Comparison of ENCODE assay signal across 27 cellular contexts in the genomic region with DNA sequence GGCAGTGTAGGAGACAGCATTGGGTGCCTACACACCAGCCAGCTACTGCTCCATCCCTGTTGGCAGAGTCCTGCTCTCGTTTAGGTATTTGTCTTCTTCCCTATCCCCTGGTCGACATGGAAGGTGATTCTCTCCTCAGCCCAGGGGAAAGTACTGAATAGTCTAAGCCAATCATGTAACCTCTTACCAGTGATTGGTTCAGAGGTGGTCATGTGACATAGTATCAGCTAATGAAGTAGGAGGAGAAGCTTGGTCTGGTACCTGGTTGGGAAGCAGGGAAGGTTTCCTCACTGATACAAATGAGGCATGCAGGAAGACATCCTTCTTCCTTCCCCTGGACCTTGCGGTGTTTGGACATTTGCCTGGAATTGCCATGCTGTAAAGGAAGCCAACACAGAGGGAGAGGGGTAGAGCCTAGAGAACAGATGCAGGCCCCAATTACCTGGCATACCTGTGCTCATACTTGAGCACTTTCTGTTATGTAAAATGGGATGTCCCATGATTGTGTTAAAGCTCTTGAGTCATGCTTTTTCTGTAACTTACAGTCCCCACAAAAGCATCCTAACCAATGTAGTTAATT. TPM values are rescaled to one million over a fixed set of nuclear protein-coding genes. Genes with fewer than 3 reads are reported as not detected.
"Had no signal": no experiment of that assay in that cellular context is flagged by ENCODE, and none has a peak within 500 bp of the region (broad histone marks: within the 10 kb centered on the region; RNA-seq: fewer than 3 reads in every experiment).

No MANE protein-coding gene starts in this region.

- H3K4me3 Mint-ChIP-seq: activated CD8-positive, alpha-beta T cell treated with anti-CD3 and anti-CD28 coated beads for 36 hours; activated naive CD8-positive, alpha-beta T cell; activated T-cell treated with anti-CD3 and anti-CD28 coated beads, Interleukin-2, amount 50 U/mL, for 4 hours; activated T-helper 17 cell treated with anti-CD3 and anti-CD28 coated beads, Interleukin-2, amount 50 U/mL, for 72 hours; dendritic cell treated with granulocyte-macrophage colony-stimulating factor and Interleukin-4, amounts not matched to agents 40 ng/mL and 50 ng/mL, for 4 days; effector memory CD8-positive, alpha-beta T cell had no signal

- H3K9me3 Mint-ChIP-seq: activated CD8-positive, alpha-beta T cell treated with anti-CD3 and anti-CD28 coated beads for 36 hours; activated T-cell treated with anti-CD3 and anti-CD28 coated beads, Interleukin-2, amount 50 U/mL, for 4 hours; activated T-helper 17 cell treated with anti-CD3 and anti-CD28 coated beads, Interleukin-2, amount 50 U/mL, for 72 hours; dendritic cell treated with granulocyte-macrophage colony-stimulating factor and Interleukin-4, amounts not matched to agents 40 ng/mL and 50 ng/mL, for 4 days; effector memory CD8-positive, alpha-beta T cell had no signal

- H3K27me3 Mint-ChIP-seq: activated CD8-positive, alpha-beta T cell treated with anti-CD3 and anti-CD28 coated beads for 36 hours; activated naive CD8-positive, alpha-beta T cell; activated T-helper 17 cell treated with anti-CD3 and anti-CD28 coated beads, Interleukin-2, amount 50 U/mL, for 72 hours; effector memory CD8-positive, alpha-beta T cell had no signal

- ATAC-seq: activated CD4-positive, CD25-positive, alpha-beta regulatory T cell treated with anti-CD3 and anti-CD28 coated beads, Interleukin-2, amount 50 U/mL, for 24 hours; activated CD8-positive, alpha-beta T cell treated with anti-CD3 and anti-CD28 coated beads for 36 hours; activated T-cell treated with anti-CD3 and anti-CD28 coated beads, Interleukin-2, amount 50 U/mL, for 4 hours; activated T-helper 17 cell treated with anti-CD3 and anti-CD28 coated beads, Interleukin-2, amount 50 U/mL, for 72 hours; effector memory CD8-positive, alpha-beta T cell; foreskin keratinocyte; gastrocnemius medialis; heart left ventricle had no signal

- H3K4me3 ChIP-seq: coronary artery, esophagus muscularis mucosa, gastrocnemius medialis, heart left ventricle had no signal

- H3K27me3 ChIP-seq: brain microvascular endothelial cell, esophagus muscularis mucosa, gastrocnemius medialis had no signal

- H3K4me1 ChIP-seq: esophagus muscularis mucosa, foreskin keratinocyte, gastrocnemius medialis, heart left ventricle had no signal

- H3K4me1 Mint-ChIP-seq: activated T-helper 17 cell treated with anti-CD3 and anti-CD28 coated beads, Interleukin-2, amount 50 U/mL, for 72 hours had no signal

- H3K27ac Mint-ChIP-seq: activated CD8-positive, alpha-beta T cell treated with anti-CD3 and anti-CD28 coated beads for 36 hours; activated naive CD8-positive, alpha-beta T cell; activated T-helper 17 cell treated with anti-CD3 and anti-CD28 coated beads, Interleukin-2, amount 50 U/mL, for 72 hours; dendritic cell treated with granulocyte-macrophage colony-stimulating factor and Interleukin-4, amounts not matched to agents 40 ng/mL and 50 ng/mL, for 4 days; effector memory CD8-positive, alpha-beta T cell had no signal

- H3K36me3 Mint-ChIP-seq: activated naive CD8-positive, alpha-beta T cell had no signal

- H3K27ac ChIP-seq: brain microvascular endothelial cell, coronary artery, esophagus muscularis mucosa, foreskin keratinocyte, gastrocnemius medialis, heart left ventricle had no signal

- H3K36me3 ChIP-seq: brain microvascular endothelial cell, esophagus muscularis mucosa, gastrocnemius medialis, heart left ventricle had no signal

- DNase-seq: activated CD4-positive, alpha-beta T cell treated with anti-CD3 and anti-CD28 coated beads for 48 hours; activated CD4-positive, alpha-beta T cell treated with anti-CD3 and anti-CD28 coated beads, Interleukin-2, amount 50 U/mL, for 1 hour; activated CD4-positive, alpha-beta T cell treated with anti-CD3 and anti-CD28 coated beads, Interleukin-2, amount 50 U/mL, for 48 hours; activated CD8-positive, alpha-beta memory T cell treated with anti-CD3 and anti-CD28 coated beads for 24 hours; activated CD8-positive, alpha-beta T cell treated with anti-CD3 and anti-CD28 coated beads for 36 hours; activated effector memory CD4-positive, alpha-beta T cell treated with Interleukin-2 at 50 U/mL for 16 hours; activated gamma-delta T cell treated with Interleukin-2 at 50 U/mL for 16 hours; activated naive CD4-positive, alpha-beta T cell treated with anti-CD3 and anti-CD28 coated beads, Interleukin-2, amount 50 U/mL, for 16 hours; activated naive CD4-positive, alpha-beta T cell treated with Interleukin-2 at 50 U/mL for 16 hours; activated T-cell treated with anti-CD3 and anti-CD28 coated beads, Interleukin-2, amount 50 U/mL, for 4 hours; amniotic stem cell; anterior cingulate cortex; brain microvascular endothelial cell; effector CD4-positive, alpha-beta T cell; effector memory CD8-positive, alpha-beta T cell; erythroblast; foreskin keratinocyte; gastrocnemius medialis; glutamatergic neuron; heart left ventricle; T-helper 2 cell had no signal

- H3K9me3 ChIP-seq: esophagus muscularis mucosa, gastrocnemius medialis, heart left ventricle had no signal

RNA-seq across cellular contexts. Expression of a gene that starts 32.7 kb away (rescaled TPM):
- total RNA-seq: foreskin keratinocyte had no signal
